In the genomic region with DNA sequence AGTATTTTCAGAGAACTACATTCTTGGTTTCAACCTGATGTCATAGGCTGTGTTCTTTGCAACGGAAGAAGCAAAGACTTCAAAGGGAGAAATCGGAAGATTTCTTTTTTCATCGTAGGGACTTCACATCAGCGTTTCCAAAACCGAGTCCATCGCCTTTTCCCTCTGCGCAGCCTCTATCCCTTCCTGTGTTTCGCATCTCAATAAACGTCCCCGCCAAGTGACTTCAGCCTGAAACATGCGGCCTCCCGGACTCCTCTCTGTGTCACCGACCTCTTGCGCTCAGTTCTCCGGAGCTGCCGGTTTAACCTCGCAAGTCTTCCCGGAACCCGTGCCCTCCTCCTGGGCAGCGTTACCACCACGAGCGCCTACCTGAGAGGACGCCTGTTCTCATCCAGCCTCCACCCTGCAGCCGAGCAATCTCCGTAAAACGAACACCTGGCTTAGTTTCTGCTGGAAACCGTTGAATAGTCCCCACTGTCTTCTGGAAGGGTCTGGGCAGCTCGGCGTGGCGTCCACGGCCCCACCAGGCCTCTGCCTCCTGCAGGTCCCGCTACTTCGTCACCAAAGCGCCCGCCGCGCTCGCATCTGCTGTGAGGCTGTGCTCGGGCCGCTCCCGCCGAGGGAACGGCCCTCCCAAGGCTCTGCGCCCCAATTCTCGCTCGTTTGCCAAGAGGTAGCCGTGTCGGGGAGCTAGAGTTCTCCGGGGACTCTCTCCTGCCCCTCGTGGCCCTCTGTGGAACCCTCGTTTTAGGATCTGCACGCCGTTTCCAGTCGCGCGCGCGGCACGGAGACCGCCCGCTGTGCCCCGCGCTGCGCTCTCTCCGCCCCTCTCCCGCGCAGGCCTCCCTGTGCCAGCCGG, we compare ENCODE assay signal across 1 cellular context.
TF ChIP-seq lines count a peak whose summit lies in the region.

A gene with protein sequence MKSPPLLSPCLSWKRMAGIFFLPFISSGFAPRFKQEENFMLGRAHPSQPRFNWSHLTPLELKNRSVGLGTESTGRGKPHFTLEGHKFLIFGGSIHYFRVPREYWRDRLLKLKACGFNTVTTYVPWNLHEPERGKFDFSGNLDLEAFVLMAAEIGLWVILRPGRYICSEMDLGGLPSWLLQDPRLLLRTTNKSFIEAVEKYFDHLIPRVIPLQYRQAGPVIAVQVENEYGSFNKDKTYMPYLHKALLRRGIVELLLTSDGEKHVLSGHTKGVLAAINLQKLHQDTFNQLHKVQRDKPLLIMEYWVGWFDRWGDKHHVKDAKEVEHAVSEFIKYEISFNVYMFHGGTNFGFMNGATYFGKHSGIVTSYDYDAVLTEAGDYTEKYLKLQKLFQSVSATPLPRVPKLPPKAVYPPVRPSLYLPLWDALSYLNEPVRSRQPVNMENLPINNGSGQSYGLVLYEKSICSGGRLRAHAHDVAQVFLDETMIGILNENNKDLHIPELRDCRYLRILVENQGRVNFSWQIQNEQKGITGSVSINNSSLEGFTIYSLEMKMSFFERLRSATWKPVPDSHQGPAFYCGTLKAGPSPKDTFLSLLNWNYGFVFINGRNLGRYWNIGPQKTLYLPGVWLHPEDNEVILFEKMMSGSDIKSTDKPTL (plus strand): TSS at position 846 of the 862 bp plus-strand sequence. CDS start 362 bp downstream, outside the sequence.

TF ChIP-seq in WTC11, 78 proteins besides CTCF, POLR2A, EP300 and RAD21 (continued from another document):
- TF ChIP-seq, protein P1, sequence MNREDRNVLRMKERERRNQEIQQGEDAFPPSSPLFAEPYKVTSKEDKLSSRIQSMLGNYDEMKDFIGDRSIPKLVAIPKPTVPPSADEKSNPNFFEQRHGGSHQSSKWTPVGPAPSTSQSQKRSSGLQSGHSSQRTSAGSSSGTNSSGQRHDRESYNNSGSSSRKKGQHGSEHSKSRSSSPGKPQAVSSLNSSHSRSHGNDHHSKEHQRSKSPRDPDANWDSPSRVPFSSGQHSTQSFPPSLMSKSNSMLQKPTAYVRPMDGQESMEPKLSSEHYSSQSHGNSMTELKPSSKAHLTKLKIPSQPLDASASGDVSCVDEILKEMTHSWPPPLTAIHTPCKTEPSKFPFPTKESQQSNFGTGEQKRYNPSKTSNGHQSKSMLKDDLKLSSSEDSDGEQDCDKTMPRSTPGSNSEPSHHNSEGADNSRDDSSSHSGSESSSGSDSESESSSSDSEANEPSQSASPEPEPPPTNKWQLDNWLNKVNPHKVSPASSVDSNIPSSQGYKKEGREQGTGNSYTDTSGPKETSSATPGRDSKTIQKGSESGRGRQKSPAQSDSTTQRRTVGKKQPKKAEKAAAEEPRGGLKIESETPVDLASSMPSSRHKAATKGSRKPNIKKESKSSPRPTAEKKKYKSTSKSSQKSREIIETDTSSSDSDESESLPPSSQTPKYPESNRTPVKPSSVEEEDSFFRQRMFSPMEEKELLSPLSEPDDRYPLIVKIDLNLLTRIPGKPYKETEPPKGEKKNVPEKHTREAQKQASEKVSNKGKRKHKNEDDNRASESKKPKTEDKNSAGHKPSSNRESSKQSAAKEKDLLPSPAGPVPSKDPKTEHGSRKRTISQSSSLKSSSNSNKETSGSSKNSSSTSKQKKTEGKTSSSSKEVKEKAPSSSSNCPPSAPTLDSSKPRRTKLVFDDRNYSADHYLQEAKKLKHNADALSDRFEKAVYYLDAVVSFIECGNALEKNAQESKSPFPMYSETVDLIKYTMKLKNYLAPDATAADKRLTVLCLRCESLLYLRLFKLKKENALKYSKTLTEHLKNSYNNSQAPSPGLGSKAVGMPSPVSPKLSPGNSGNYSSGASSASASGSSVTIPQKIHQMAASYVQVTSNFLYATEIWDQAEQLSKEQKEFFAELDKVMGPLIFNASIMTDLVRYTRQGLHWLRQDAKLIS (CRISPR knock-in tag; IDR thresholded peaks at IDR 0.05; ENCODE audit: borderline replicate concordance): peak; percentile 71; the same call in 1 of the 2 replicates
- TF ChIP-seq JUN (CRISPR knock-in tag; IDR thresholded peaks at IDR 0.05) (no peak), NR1H2 (CRISPR knock-in tag; IDR thresholded peaks at IDR 0.05) (0 out of 2 replicates have a peak, but pooled peaks have one; percentile 11), ZNF671 (CRISPR knock-in tag; IDR thresholded peaks at IDR 0.05) (no peak), ATF1 (CRISPR knock-in tag; IDR thresholded peaks at IDR 0.05) (0 out of 2 replicates have a peak, but pooled peaks have one; percentile 6), MAX (CRISPR knock-in tag; IDR thresholded peaks at IDR 0.05) (peak; percentile 52; the same call in 1 of the 2 replicates)
TF ChIP-seq in WTC11: peak in this region for 9.
